ENCODE assay signal across 1 cellular context in the genomic region with DNA sequence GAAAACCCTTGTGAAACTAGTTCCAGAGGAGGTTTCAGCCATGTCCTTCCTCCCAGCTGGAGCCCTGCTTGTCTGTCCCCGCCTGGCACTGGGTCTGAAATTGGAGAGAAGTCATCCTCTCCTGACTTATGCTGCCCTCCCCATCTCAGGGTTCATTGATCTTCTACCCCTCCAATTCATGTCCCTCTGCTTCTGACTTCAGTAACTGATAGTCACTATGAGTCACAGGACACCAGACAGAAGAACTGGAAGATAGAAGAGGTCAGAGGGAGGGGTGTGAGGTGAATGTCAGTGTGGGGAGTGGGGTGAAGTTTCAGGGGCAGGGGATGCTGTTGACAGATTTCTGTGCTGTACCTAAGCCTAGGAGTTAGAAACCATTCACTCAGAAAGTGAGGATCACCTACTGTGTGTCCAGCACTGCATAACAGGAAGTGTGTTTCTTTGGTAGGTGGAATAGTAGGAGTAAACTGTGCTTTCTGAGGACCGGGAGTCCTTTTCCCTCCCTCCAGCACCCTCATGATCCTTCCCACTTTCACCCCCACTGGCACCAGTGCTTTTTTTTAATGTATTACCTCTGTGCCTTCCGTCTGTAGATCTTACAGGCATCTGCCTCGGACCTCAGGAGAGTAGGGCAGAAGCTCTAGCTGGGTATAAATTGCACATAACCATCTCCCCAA.
TF ChIP-seq lines count a peak whose summit lies in the region.

No MANE protein-coding gene starts in this region.

TF ChIP-seq in H1, 55 proteins besides CTCF, POLR2A, EP300 and RAD21:
- TF ChIP-seq TBP (IDR thresholded peaks at IDR 0.05; ENCODE audit: low read depth, low read length) (no peak), NANOG (IDR thresholded peaks at IDR 0.05; ENCODE audit: insufficient read depth, low read depth, low read length, poor library complexity, severe bottlenecking) (no peak), E2F6 (IDR thresholded peaks at IDR 0.05) (no peak), ASH2L (IDR thresholded peaks at IDR 0.05; ENCODE audit: low read length) (no peak), YY1 (IDR thresholded peaks at IDR 0.05; ENCODE audit: low read depth, low read length) (no peak), SIRT6 (IDR thresholded peaks at IDR 0.05; ENCODE audit: low read length) (no peak), CREB1 (IDR thresholded peaks at IDR 0.05) (no peak), BCL11A (IDR thresholded peaks at IDR 0.05; ENCODE audit: low read depth in 2 of 2, low read length in 2 of 2) (no peak), GABPA (IDR thresholded peaks at IDR 0.05; ENCODE audit: borderline replicate concordance, insufficient read depth, low read length) (no peak), USF2 (IDR thresholded peaks at IDR 0.05; ENCODE audit: low read length) (no peak), TAF7 (optimal IDR thresholded peaks at IDR 0.05; ENCODE audit: borderline replicate concordance, low read depth, low read length) (no peak), KDM4A (IDR thresholded peaks at IDR 0.05; ENCODE audit: low read depth, low read length, severe bottlenecking) (no peak)
- TF ChIP-seq, protein P1, sequence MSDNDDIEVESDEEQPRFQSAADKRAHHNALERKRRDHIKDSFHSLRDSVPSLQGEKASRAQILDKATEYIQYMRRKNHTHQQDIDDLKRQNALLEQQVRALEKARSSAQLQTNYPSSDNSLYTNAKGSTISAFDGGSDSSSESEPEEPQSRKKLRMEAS (IDR thresholded peaks at IDR 0.05) = no peak
